ENCODE assay signal across 14 cellular contexts in genomic region chr5:145478651-145479050, GRCh38.
"Had no signal": no experiment of that assay in that cellular context is flagged by ENCODE, and none has a peak within 500 bp of the region (broad histone marks: within the 10 kb centered on the region; RNA-seq: fewer than 3 reads in every experiment).

No MANE protein-coding gene starts in this region.

- ATAC-seq: activated CD8-positive, alpha-beta memory T cell treated with anti-CD3 and anti-CD28 coated beads, Interleukin-2, amount 10 ng/mL, durations not matched to agents 7 days and 5 days; left cardiac atrium; naive thymus-derived CD8-positive, alpha-beta T cell; stimulated activated naive B cell treated with anti-CD40 and anti-IgM and Interleukin-4, amounts not matched to agents 10 μg/mL and 1 μg/mL and 100 μg/mL, for 72 hours; T-cell had no signal

- H3K9me3 ChIP-seq: sigmoid colon, thyroid gland, uterus had no signal

- H3K4me3 ChIP-seq: sigmoid colon, thyroid gland, uterus had no signal

- H3K27ac ChIP-seq: sigmoid colon, thyroid gland, uterus had no signal

- H3K36me3 ChIP-seq: sigmoid colon, thyroid gland, uterus had no signal

- H3K4me1 ChIP-seq: thyroid gland, uterus had no signal

- H3K27me3 ChIP-seq: sigmoid colon, thyroid gland, uterus had no signal

- DNase-seq: activated B cell treated with CpG ODN at 0.5 μM for 24 hours; activated CD4-positive, alpha-beta memory T cell treated with anti-CD3 and anti-CD28 coated beads, Interleukin-2, amount 10 ng/mL, durations not matched to agents 7 days and 5 days; activated CD4-positive, alpha-beta T cell treated with anti-CD3 and anti-CD28 coated beads for 4 hours; activated CD8-positive, alpha-beta memory T cell treated with anti-CD3 and anti-CD28 coated beads, Interleukin-2, amount 10 ng/mL, durations not matched to agents 7 days and 5 days; activated naive CD4-positive, alpha-beta T cell treated with anti-CD3 and anti-CD28 coated beads for 36 hours; anterior cingulate cortex; cortex of kidney; left cardiac atrium; naive thymus-derived CD8-positive, alpha-beta T cell; sigmoid colon; stimulated activated naive B cell treated with anti-CD40 and anti-IgM and Interleukin-4, amounts not matched to agents 10 μg/mL and 1 μg/mL and 100 μg/mL, for 72 hours; T-cell; thyroid gland; uterus had no signal
